Comparison of ENCODE assay signal across 20 cellular contexts in genomic region chr5:76351176-76351575, GRCh38.
DNase-seq lines count a peak whose midpoint lies in the region; ATAC-seq and FAIRE-seq lines count a peak whose summit lies in the region.
"Had no signal": no experiment of that assay in that cellular context is flagged by ENCODE, and none has a peak within 500 bp of the region (broad histone marks: within the 10 kb centered on the region; RNA-seq: fewer than 3 reads in every experiment).

No MANE protein-coding gene starts in this region.

- ATAC-seq in GM21390 (IDR thresholded peaks at IDR 0.05; ENCODE audit: unreplicated experiment) (peak; percentile 28), HG02870 (IDR thresholded peaks at IDR 0.05; ENCODE audit: unreplicated experiment) (peak; percentile 9), HG03565 (IDR thresholded peaks at IDR 0.05; ENCODE audit: unreplicated experiment) (peak; percentile 1)
- ATAC-seq: activated T-helper 17 cell treated with anti-CD3 and anti-CD28 coated beads, Interleukin-2, amount 50 U/mL, for 72 hours; left lung; psoas muscle had no signal

- FAIRE-seq in GM18507 (lab: Jason Lieb, UNC): peak; percentile 48

- DNase-seq in GM18507 (ENCODE audit: extremely low spot score, insufficient read length, low read depth) (no peak), SHP77 treated with DMSO at 0.1 percent for 48 hours (lab: John Stamatoyannopoulos, UW) (no peak), DMS53 (lab: John Stamatoyannopoulos, UW) (no peak), hepatic stellate cell (ENCODE audit: low spot score) (no peak)
- DNase-seq in stimulated activated CD4-positive, alpha-beta T cell treated with anti-CD3 and anti-CD28 coated beads, Interleukin-4, amount 100 ng/mL, for 4 hours: no peak
- DNase-seq: activated CD4-positive, alpha-beta T cell treated with anti-CD3 and anti-CD28 coated beads, Interleukin-2, amount 50 U/mL, for 48 hours; Calu3; esophagus squamous epithelium; KG1; left lung; NCI-H1436 treated with DMSO at 0.1 percent for 48 hours; NCI-H774; psoas muscle; Right ventricle myocardium superior; stimulated activated CD8-positive, alpha-beta memory T cell treated with anti-CD3 and anti-CD28 coated beads, Interleukin-4, amount 100 ng/mL, for 48 hours; upper lobe of left lung had no signal
